Comparison of ENCODE assay signal across 14 cellular contexts in the genomic region with DNA sequence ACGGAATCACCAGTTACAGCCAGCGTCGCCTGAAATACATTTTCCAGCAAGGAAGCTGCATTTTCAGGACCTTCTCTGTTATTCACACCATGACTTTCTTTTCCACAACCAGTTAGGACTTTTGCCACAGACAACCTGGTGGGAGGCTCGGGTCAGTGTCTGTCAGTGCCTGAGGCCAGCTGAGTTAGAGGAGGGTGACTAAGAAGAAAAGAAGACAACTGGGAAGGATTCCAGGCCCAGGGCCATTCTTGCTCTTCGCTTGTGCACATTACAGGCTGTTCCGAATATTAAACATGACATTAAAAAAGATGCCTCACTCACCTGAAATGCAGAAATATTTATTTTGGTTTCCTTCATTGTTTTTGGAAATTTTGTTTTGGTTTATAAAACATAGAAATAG. TPM values are rescaled to one million over a fixed set of nuclear protein-coding genes. Genes with fewer than 3 reads are reported as not detected.
DNase-seq lines count a peak whose midpoint lies in the region; ATAC-seq and TF ChIP-seq lines count a peak whose summit lies in the region.
"Had no signal": no experiment of that assay in that cellular context is flagged by ENCODE, and none has a peak within 500 bp of the region (broad histone marks: within the 10 kb centered on the region; RNA-seq: fewer than 3 reads in every experiment).

No MANE protein-coding gene starts in this region.

- no peaks in the 10 kb centered on the region for H3K27me3 ChIP-seq in PC-3 (ENCODE audit: low read length)
- no peaks in the 10 kb centered on the region for H3K27me3 ChIP-seq in right cardiac atrium (ENCODE audit: control insufficient read depth, insufficient read depth)
- no peaks in the 10 kb centered on the region for H3K27me3 ChIP-seq in vagina
- H3K27me3 ChIP-seq in CD8-positive, alpha-beta T cell (ENCODE audit: insufficient read depth, low read length), result no peaks in the 10 kb centered on the region
- H3K27me3 ChIP-seq: cardiac muscle cell, right lobe of liver had no signal

- peak overlapping the region; percentile 53 for H3K4me2 ChIP-seq in PC-3 (ENCODE audit: low read length)

- no peaks in the 10 kb centered on the region for H3F3A ChIP-seq in PC-3 (ENCODE audit: low read length, unreplicated experiment)

- TF ChIP-seq CTCF in PC-3 (conservative IDR thresholded peaks at IDR 0.05; ENCODE audit: low read depth, low read length) (no peak), choroid plexus epithelial cell (conservative IDR thresholded peaks at IDR 0.05; ENCODE audit: low read depth, low read length) (no peak), vagina (IDR thresholded peaks at IDR 0.05) (no peak)
- no peak for TF ChIP-seq CTCF in CD8-positive, alpha-beta T cell (IDR thresholded peaks at IDR 0.05)

- peaks cover 47% of the 10 kb centered on the region for H3K36me3 Mint-ChIP-seq in CD8-positive, alpha-beta T cell

- H4K20me1 ChIP-seq in PC-3 (ENCODE audit: low read length), result no peaks in the 10 kb centered on the region

- no peak overlapping the region for H3K4me3 Mint-ChIP-seq in CD8-positive, alpha-beta T cell
- H3K4me3 Mint-ChIP-seq: natural killer cell; T-helper 2 cell treated with Interferon-gamma antibody and Interleukin-4, amounts not matched to agents 5 μg/mL and 100 μg/mL, for 36 hours had no signal

- H3K4me1 Mint-ChIP-seq in CD8-positive, alpha-beta T cell (ENCODE audit: low read depth), result no peaks in the 10 kb centered on the region

- H3K27ac ChIP-seq in PC-3 (ENCODE audit: low read length) (peak overlapping the region; percentile 27; the same call in 1 of the 2 replicates), right cardiac atrium (ENCODE audit: low read length) (peak overlapping the region; percentile 39), vagina (peak overlapping the region; percentile 55)
- no peak overlapping the region for H3K27ac ChIP-seq in CD8-positive, alpha-beta T cell (ENCODE audit: low read depth, low read length)
- H3K27ac ChIP-seq: cardiac muscle cell, right lobe of liver had no signal

- TF ChIP-seq POLR2A in vagina (IDR thresholded peaks at IDR 0.05), result no peak

- no peak overlapping the region for H3K9ac ChIP-seq in PC-3 (ENCODE audit: low read length)

- peak; percentile 97 for ATAC-seq in PC-3
- ATAC-seq in right cardiac atrium, result peak; percentile 11 to 55
- ATAC-seq in CD8-positive, alpha-beta T cell, result no peak
- no peak for ATAC-seq in GM19463 (IDR thresholded peaks at IDR 0.05; ENCODE audit: unreplicated experiment)
- ATAC-seq: natural killer cell, right lobe of liver had no signal

- CTCF ChIA-PET in PC-3 (lab: Charles Lee), result no interaction called here
- CTCF ChIA-PET in CD8-positive, alpha-beta T cell (lab: Charles Lee), result no interaction called here

- peaks cover under 1% of the 10 kb centered on the region for H3K27me3 Mint-ChIP-seq in CD8-positive, alpha-beta T cell (ENCODE audit: low read depth)

- POLR2A ChIA-PET in PC-3 (lab: Charles Lee; ENCODE audit: unreplicated experiment), result no interaction called here
- POLR2A ChIA-PET in CD8-positive, alpha-beta T cell (lab: Charles Lee), result no interaction called here

- H3K4me3 ChIP-seq in PC-3 (ENCODE audit: low read length), result no peak overlapping the region
- no peak overlapping the region for H3K4me3 ChIP-seq in choroid plexus epithelial cell (ENCODE audit: low read depth, low read length)
- no peak overlapping the region for H3K4me3 ChIP-seq in right cardiac atrium (ENCODE audit: low read length)
- H3K4me3 ChIP-seq in vagina, result no peak overlapping the region
- no peak overlapping the region for H3K4me3 ChIP-seq in CD8-positive, alpha-beta T cell (ENCODE audit: low read depth, low read length)
- H3K4me3 ChIP-seq: cardiac muscle cell, right lobe of liver had no signal

- intact Hi-C loops in PC-3 (cut with micrococcal nuclease) (no loop called here), right cardiac atrium (cut with DNase I) (no loop called here), vagina (cut with DNase I) (no loop called here)
- intact Hi-C loops in CD8-positive, alpha-beta T cell (cut with DNase I, micrococcal nuclease), result no loop called here

- no peaks in the 10 kb centered on the region for H3K9me3 Mint-ChIP-seq in CD8-positive, alpha-beta T cell
- H3K9me3 Mint-ChIP-seq: activated T-helper 2 cell treated with anti-CD3 and anti-CD28 coated beads, Interferon-gamma antibody, Interleukin-2, Interleukin-4, amounts not matched to agents 10 μg/mL and 5 μg/mL and 100 μg/mL, durations not matched to agents 14 hours and 24 hours and 36 hours; natural killer cell; T-helper 2 cell treated with Interferon-gamma antibody and Interleukin-4, amounts not matched to agents 5 μg/mL and 100 μg/mL, for 36 hours had no signal

- H3K9me2 ChIP-seq in PC-3 (replicated peaks; ENCODE audit: low read length), result no peaks in the 10 kb centered on the region

- H3K4me1 ChIP-seq in PC-3 (ENCODE audit: insufficient read depth, low read length), result peaks cover 18% of the 10 kb centered on the region
- peaks cover 4% of the 10 kb centered on the region for H3K4me1 ChIP-seq in right cardiac atrium (ENCODE audit: control insufficient read depth, insufficient read depth, low read length)
- H3K4me1 ChIP-seq in vagina, result peaks cover 15% of the 10 kb centered on the region
- H3K4me1 ChIP-seq in CD8-positive, alpha-beta T cell (ENCODE audit: insufficient read depth, low read length), result no peaks in the 10 kb centered on the region

- no peaks in the 10 kb centered on the region for H3K79me2 ChIP-seq in PC-3 (ENCODE audit: low read length)

- peak; percentile 86 for DNase-seq in PC-3
- DNase-seq in choroid plexus epithelial cell (ENCODE audit: low read depth), result peak; percentile 61
- peak in 1 of 3 donors; percentile 47 for DNase-seq in right cardiac atrium
- DNase-seq in vagina (ENCODE audit: extremely low spot score in 2 of 2), result no peak
- no peak for DNase-seq in CD8-positive, alpha-beta T cell
- no peak for DNase-seq in NCI-H1930 (lab: John Stamatoyannopoulos, UW)
- DNase-seq: activated CD4-positive, alpha-beta T cell treated with anti-CD3 and anti-CD28 coated beads, Interleukin-2, amount 50 U/mL, for 48 hours; natural killer cell; NCI-H1417; right lobe of liver had no signal

- BruUV-seq in PC-3 (replicated peaks; lab: Mats Ljungman, UMichigan), result no TSS peak

- no peak overlapping the region for H3K27ac Mint-ChIP-seq in CD8-positive, alpha-beta T cell
- H3K27ac Mint-ChIP-seq: activated T-helper 2 cell treated with anti-CD3 and anti-CD28 coated beads, Interferon-gamma antibody, Interleukin-2, Interleukin-4, amounts not matched to agents 10 μg/mL and 5 μg/mL and 100 μg/mL, durations not matched to agents 14 hours and 24 hours and 36 hours; natural killer cell; T-helper 2 cell treated with Interferon-gamma antibody and Interleukin-4, amounts not matched to agents 5 μg/mL and 100 μg/mL, for 36 hours had no signal

- H2AFZ ChIP-seq in PC-3 (ENCODE audit: low read length), result no peak overlapping the region

- WGBS in right cardiac atrium, result 80% methylated on average over 6 of the region's 6 CpGs

- H3K36me3 ChIP-seq in PC-3 (ENCODE audit: low read depth, low read length) (no peaks in the 10 kb centered on the region), vagina (peaks cover 0 to 16% of the 10 kb centered on the region in 2 donors)
- no peaks in the 10 kb centered on the region for H3K36me3 ChIP-seq in CD8-positive, alpha-beta T cell (ENCODE audit: insufficient read depth, low read length)

- H3K9me3 ChIP-seq in PC-3 (ENCODE audit: low read length) (no peaks in the 10 kb centered on the region), right cardiac atrium (ENCODE audit: control insufficient read depth, low read length) (no peaks in the 10 kb centered on the region), vagina (no peaks in the 10 kb centered on the region)
- no peaks in the 10 kb centered on the region for H3K9me3 ChIP-seq in CD8-positive, alpha-beta T cell (ENCODE audit: low read length)
- H3K9me3 ChIP-seq: right lobe of liver had no signal

RNA-seq across cellular contexts. Expression of a gene that starts 21.4 kb away (rescaled TPM):
- total RNA-seq in PC-3 (2014; rRNA removed), result 27.6 and 38.2 TPM in 2 replicates
- total RNA-seq in right cardiac atrium, result 1 to 10 TPM; 1.0 to 1.8 (median 1.6) TPM
- polyA plus RNA-seq in right cardiac atrium, result 0.66 TPM
- 5.2 TPM for total RNA-seq in vagina
- total RNA-seq in CD8-positive, alpha-beta T cell, result 1 to 10 TPM; 3.4 TPM

Comparison
In these comparisons a context has a peak if more than half of its experiments do, and no peak if none do; other contexts are left out.
1. ATAC-seq: peak in PC-3 (single experiment) and right cardiac atrium (2 of 2); none in CD8-positive, alpha-beta T cell (single experiment) and GM19463 (single experiment).
2. DNase-seq: peak in PC-3 (single experiment) and choroid plexus epithelial cell (single experiment); none in vagina (0 of 2), CD8-positive, alpha-beta T cell (0 of 7) and NCI-H1930 (0 of 2).